15 cellular contexts compared by ENCODE assay signal in genomic region chrX:72080800-72081199, GRCh38. TPM values are rescaled to one million over a fixed set of nuclear protein-coding genes. Genes with fewer than 3 reads are reported as not detected.
A peak's percentile ranks its signal among the peaks of the same experiment; 100 is the strongest.
DNase-seq lines count a peak whose midpoint lies in the region; ATAC-seq and TF ChIP-seq lines count a peak whose summit lies in the region.
"Had no signal": no experiment of that assay in that cellular context is flagged by ENCODE, and none has a peak within 500 bp of the region (broad histone marks: within the 10 kb centered on the region; RNA-seq: fewer than 3 reads in every experiment).

No MANE protein-coding gene starts in this region.

- peak overlapping the region; percentile 95 for H3K27ac Mint-ChIP-seq in progenitor cell of endocrine pancreas
- H3K27ac Mint-ChIP-seq: CD4-positive, alpha-beta T cell had no signal

- H3K9me3 ChIP-seq in right atrium auricular region (no peaks in the 10 kb centered on the region), gastroesophageal sphincter (no peaks in the 10 kb centered on the region)

- H3K9me3 Mint-ChIP-seq in progenitor cell of endocrine pancreas (ENCODE audit: low read depth) = peaks cover 17% of the 10 kb centered on the region
- H3K9me3 Mint-ChIP-seq: CD4-positive, alpha-beta T cell had no signal

- peaks cover 21% of the 10 kb centered on the region for H3K4me1 Mint-ChIP-seq in progenitor cell of endocrine pancreas (ENCODE audit: low read depth)

- WGBS in gastroesophageal sphincter (ENCODE audit: low coverage in 1 of 2), 2 donors = 70% methylated on average over 4 of the region's 7 CpGs; no CpG with 5 or more reads in 1 of the 2 donors

- TF ChIP-seq POLR2A in gastroesophageal sphincter (IDR thresholded peaks at IDR 0.05) = no peak

- H3K4me3 Mint-ChIP-seq in progenitor cell of endocrine pancreas (ENCODE audit: low read depth) = no peak overlapping the region
- H3K4me3 Mint-ChIP-seq: CD4-positive, alpha-beta T cell had no signal

- ATAC-seq in Right ventricle myocardium inferior = no peak
- ATAC-seq in gastroesophageal sphincter = no peak
- ATAC-seq: K562 had no signal

- no peaks in the 10 kb centered on the region for H3K36me3 ChIP-seq in right atrium auricular region
- no peaks in the 10 kb centered on the region for H3K36me3 ChIP-seq in gastroesophageal sphincter

- H3K4me3 ChIP-seq in right atrium auricular region = peak overlapping the region; percentile 17 to 23
- H3K4me3 ChIP-seq in gastroesophageal sphincter = peak overlapping the region in 1 of 2 donors; percentile 32
- H3K4me3 ChIP-seq: GM23248, K562 had no signal

- no peak for TF ChIP-seq CTCF in right atrium auricular region (IDR thresholded peaks at IDR 0.05)
- TF ChIP-seq CTCF in gastroesophageal sphincter (IDR thresholded peaks at IDR 0.05) = no peak
- no peak for TF ChIP-seq CTCF in progenitor cell of endocrine pancreas (IDR thresholded peaks at IDR 0.05; ENCODE audit: unreplicated experiment)

- intact Hi-C loops in Right ventricle myocardium inferior (cut with DNase I) = no loop called here

- no peak for DNase-seq in right atrium auricular region (ENCODE audit: low spot score)
- DNase-seq in Right ventricle myocardium inferior (ENCODE audit: missing footprints) = no peak
- DNase-seq in progenitor cell of endocrine pancreas (ENCODE audit: low spot score, unreplicated experiment) = no peak
- no peak for DNase-seq in NCI-H2227 treated with DMSO at 0.1 percent for 48 hours (lab: John Stamatoyannopoulos, UW)
- no peak for DNase-seq in COLO668 (lab: John Stamatoyannopoulos, UW; ENCODE audit: unreplicated experiment)
- no peak for DNase-seq in T-helper 9 cell
- DNase-seq: CD4-positive, alpha-beta T cell; DMS79 treated with DMSO at 0.1 percent for 48 hours; GM23248; NCI-H1105 treated with DMSO at 0.1 percent for 48 hours; NCI-H187 treated with DMSO at 0.1 percent for 48 hours; NCI-H774; SHP77 treated with DMSO at 0.1 percent for 48 hours had no signal

- no peaks in the 10 kb centered on the region for H3K36me3 Mint-ChIP-seq in progenitor cell of endocrine pancreas (ENCODE audit: insufficient read depth)

- H3K4me1 ChIP-seq in right atrium auricular region = no peaks in the 10 kb centered on the region
- peaks cover 0 to 46% (median 0%) of the 10 kb centered on the region in 3 donors for H3K4me1 ChIP-seq in gastroesophageal sphincter

- H3K27me3 Mint-ChIP-seq in progenitor cell of endocrine pancreas = no peaks in the 10 kb centered on the region
- H3K27me3 Mint-ChIP-seq: CD4-positive, alpha-beta T cell had no signal

- H3K27me3 ChIP-seq in right atrium auricular region = no peaks in the 10 kb centered on the region
- no peaks in the 10 kb centered on the region for H3K27me3 ChIP-seq in gastroesophageal sphincter

- TF ChIP-seq EP300 in gastroesophageal sphincter (IDR thresholded peaks at IDR 0.05) = no peak

- H3K27ac ChIP-seq in right atrium auricular region (no peak overlapping the region), gastroesophageal sphincter (peak overlapping the region in 3 of 4 donors; percentile 51 to 69 (median 59))
- H3K27ac ChIP-seq: GM23248 had no signal

RNA-seq across cellular contexts. Expression of gene RTL5, which starts 50.9 kb away (rescaled TPM):
- 1 to 10 TPM; 1.5 to 3.0 TPM for total RNA-seq in right atrium auricular region
- 2.4 TPM for total RNA-seq in Right ventricle myocardium inferior
- 10 to 100 TPM in 2 of 4 donors, 1 to 10 TPM in 2; 8.8 to 19.0 (median 9.9) TPM for total RNA-seq in gastroesophageal sphincter
- total RNA-seq in progenitor cell of endocrine pancreas = 19.4 and 21.1 TPM in 2 replicates
- total RNA-seq: K562 had no signal

Comparison
In these comparisons a context has a peak if more than half of its experiments do, and no peak if none do; other contexts are left out.
1. H3K27ac ChIP-seq: peak in gastroesophageal sphincter (3 of 4); none in right atrium auricular region (0 of 2).